ENCODE assay signal across 19 cellular contexts in the genomic region with DNA sequence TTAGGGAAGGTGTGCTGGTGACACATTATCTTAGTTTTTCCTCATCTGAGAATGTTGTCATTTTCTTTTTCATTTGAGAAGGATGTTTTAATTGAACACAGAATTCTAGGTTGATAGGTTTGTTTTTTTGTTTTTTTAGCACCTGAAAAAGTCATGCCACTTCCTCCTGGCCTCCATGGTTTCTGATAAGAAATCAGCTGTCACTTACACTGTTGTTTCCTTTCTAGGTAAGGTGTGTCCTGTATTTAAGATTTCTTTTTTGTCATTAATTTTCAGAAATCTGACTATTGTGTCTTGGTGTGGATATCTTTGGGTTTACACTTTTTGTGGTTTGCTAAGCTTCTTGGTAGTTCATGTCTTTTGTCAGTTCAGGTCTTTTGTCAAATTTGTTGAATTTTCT.
"Had no signal": no experiment of that assay in that cellular context is flagged by ENCODE, and none has a peak within 500 bp of the region (broad histone marks: within the 10 kb centered on the region; RNA-seq: fewer than 3 reads in every experiment).

No MANE protein-coding gene starts in this region.

- H3K4me3 Mint-ChIP-seq: activated naive CD8-positive, alpha-beta T cell treated with anti-CD3 and anti-CD28 coated beads, Interleukin-2, amount 50 U/mL, for 24 hours; stimulated activated naive CD8-positive, alpha-beta T cell treated with anti-CD3 and anti-CD28 coated beads, Interleukin-15, Interleukin-2, amounts not matched to agents 100 ng/mL and 50 ng/mL, for 24 hours had no signal

- H3K4me1 Mint-ChIP-seq: activated naive CD8-positive, alpha-beta T cell treated with anti-CD3 and anti-CD28 coated beads, Interleukin-2, amount 50 U/mL, for 24 hours had no signal

- H3K27ac ChIP-seq: brain microvascular endothelial cell, coronary artery, gastrocnemius medialis, left lung, transverse colon, vagina had no signal

- FAIRE-seq: keratinocyte had no signal

- H3K27me3 Mint-ChIP-seq: activated naive CD8-positive, alpha-beta T cell treated with anti-CD3 and anti-CD28 coated beads, Interleukin-2, amount 50 U/mL, for 24 hours; stimulated activated naive CD8-positive, alpha-beta T cell treated with anti-CD3 and anti-CD28 coated beads, Interleukin-15, Interleukin-2, amounts not matched to agents 100 ng/mL and 50 ng/mL, for 24 hours had no signal

- H3K9me3 ChIP-seq: gastrocnemius medialis, left lung, vagina had no signal

- H3K27me3 ChIP-seq: brain microvascular endothelial cell, gastrocnemius medialis, left lung, transverse colon, vagina had no signal

- DNase-seq: activated CD4-positive, alpha-beta T cell treated with anti-CD3 and anti-CD28 coated beads, Interleukin-2, amount 50 U/mL, for 1 hour; activated CD4-positive, CD25-positive, alpha-beta regulatory T cell; activated naive CD4-positive, alpha-beta T cell treated with Interleukin-2 at 50 U/mL for 16 hours; activated naive CD8-positive, alpha-beta T cell treated with anti-CD3 and anti-CD28 coated beads, Interleukin-2, amount 50 U/mL, for 24 hours; activated T-cell treated with anti-CD3 and anti-CD28 coated beads for 4 hours; anterior cingulate cortex; brain microvascular endothelial cell; gastrocnemius medialis; head of caudate nucleus; left lung; occipital lobe; T-helper 9 cell; transverse colon had no signal

- H3K27ac Mint-ChIP-seq: activated naive CD8-positive, alpha-beta T cell treated with anti-CD3 and anti-CD28 coated beads, Interleukin-2, amount 50 U/mL, for 24 hours; activated T-helper 2 cell treated with anti-CD3 and anti-CD28 coated beads, Interferon-gamma antibody, Interleukin-2, Interleukin-4, amounts not matched to agents 10 μg/mL and 5 μg/mL and 100 μg/mL, durations not matched to agents 14 hours and 24 hours and 36 hours; stimulated activated naive CD8-positive, alpha-beta T cell treated with anti-CD3 and anti-CD28 coated beads, Interleukin-15, Interleukin-2, amounts not matched to agents 100 ng/mL and 50 ng/mL, for 24 hours had no signal

- ATAC-seq: activated naive CD8-positive, alpha-beta T cell treated with anti-CD3 and anti-CD28 coated beads, Interleukin-2, amount 50 U/mL, for 24 hours; esophagus mucosa; gastrocnemius medialis; left lung had no signal

- H3K4me1 ChIP-seq: gastrocnemius medialis, left lung, vagina had no signal
